13 cellular contexts compared by ENCODE assay signal in the genomic region with DNA sequence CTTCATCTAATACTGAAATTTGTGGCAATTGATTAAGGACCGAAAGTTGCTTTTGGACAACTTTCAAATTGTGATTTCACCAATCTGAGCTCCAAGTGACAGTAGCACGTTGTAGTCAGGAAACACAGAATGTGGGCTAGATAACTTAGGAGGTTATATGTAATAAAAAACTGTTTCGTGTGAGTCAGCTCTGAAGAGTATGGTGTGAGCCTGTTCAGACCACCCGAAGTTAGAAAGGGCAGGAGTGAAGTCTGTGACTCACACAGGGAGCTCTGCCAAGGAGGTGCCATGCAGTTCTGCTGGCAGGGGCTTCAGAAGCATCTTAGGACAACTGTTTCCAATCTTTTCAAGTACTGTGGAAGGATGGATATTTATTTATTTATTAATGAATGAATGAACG. TPM values are rescaled to one million over a fixed set of nuclear protein-coding genes. Genes with fewer than 3 reads are reported as not detected.
DNase-seq lines count a peak whose midpoint lies in the region; ATAC-seq, FAIRE-seq and TF ChIP-seq lines count a peak whose summit lies in the region.
"Had no signal": no experiment of that assay in that cellular context is flagged by ENCODE, and none has a peak within 500 bp of the region (broad histone marks: within the 10 kb centered on the region; RNA-seq: fewer than 3 reads in every experiment).

No MANE protein-coding gene starts in this region.

- intact Hi-C loops in esophagus muscularis mucosa (cut with DNase I) = no loop called here

- H3K4me3 ChIP-seq in retinal pigment epithelial cell (ENCODE audit: low read length) (no peak overlapping the region), esophagus muscularis mucosa (no peak overlapping the region)
- H3K4me3 ChIP-seq: right lobe of liver had no signal

- H3K36me3 ChIP-seq in esophagus muscularis mucosa = peaks cover 0 to 8% (median 6%) of the 10 kb centered on the region in 4 donors
- H3K36me3 ChIP-seq: right lobe of liver had no signal

- FAIRE-seq in H54 (lab: Jason Lieb, UNC) = peak; percentile 94
- FAIRE-seq: G401.6, islet of Langerhans had no signal

- ATAC-seq in HG02970 (IDR thresholded peaks at IDR 0.05; ENCODE audit: low FRiP score, unreplicated experiment) = no peak
- no peak for ATAC-seq in GM18498 (IDR thresholded peaks at IDR 0.05; ENCODE audit: unreplicated experiment)
- no peak for ATAC-seq in HG03097 (IDR thresholded peaks at IDR 0.05; ENCODE audit: low FRiP score, unreplicated experiment)

- TF ChIP-seq CTCF in RWPE1 (conservative IDR thresholded peaks at IDR 0.05; ENCODE audit: low read depth) (no peak), retinal pigment epithelial cell (conservative IDR thresholded peaks at IDR 0.05; ENCODE audit: low read depth, low read length) (no peak), esophagus muscularis mucosa (IDR thresholded peaks at IDR 0.05) (no peak)

- 0 out of 2 replicates have a peak overlapping the region, but pooled peaks have one; percentile 1 for H3K27ac ChIP-seq in RWPE1
- H3K27ac ChIP-seq in esophagus muscularis mucosa (replicated peaks in 1 of 4) = no peak overlapping the region
- H3K27ac ChIP-seq: right lobe of liver had no signal

- TF ChIP-seq EP300 in esophagus muscularis mucosa (IDR thresholded peaks at IDR 0.05) = no peak

- TF ChIP-seq POLR2A in H54 (IDR thresholded peaks at IDR 0.05; ENCODE audit: low read depth, low read length) = no peak
- TF ChIP-seq POLR2A in esophagus muscularis mucosa (IDR thresholded peaks at IDR 0.05; ENCODE audit: low read depth) = no peak

- DNase-seq in H54 (ENCODE audit: insufficient read length, low spot score) (peak; percentile 90), RWPE1 (ENCODE audit: low spot score) (peak; percentile 82), fibroblast of gingiva (ENCODE audit: low read depth) (peak; percentile 76), retinal pigment epithelial cell (ENCODE audit: low read depth) (peak; percentile 48), esophagus muscularis mucosa (ENCODE audit: extremely low spot score) (no peak)
- DNase-seq: effector CD4-positive, alpha-beta T cell; right lobe of liver; T-helper 1 cell had no signal

- peaks cover 0 to 3% (median 0%) of the 10 kb centered on the region in 4 donors for H3K4me1 ChIP-seq in esophagus muscularis mucosa
- H3K4me1 ChIP-seq: right lobe of liver had no signal

- WGBS in esophagus muscularis mucosa = 47% methylated on average over 5 of the region's 5 CpGs

- POLR2A ChIA-PET in RWPE1 (lab: Yijun Ruan, JAX; ENCODE audit: low non-redundant PET) = no interaction called here

- H3K9me3 ChIP-seq in esophagus muscularis mucosa = no peaks in the 10 kb centered on the region
- H3K9me3 ChIP-seq: right lobe of liver had no signal

- H3K27me3 ChIP-seq in esophagus muscularis mucosa = no peaks in the 10 kb centered on the region
- H3K27me3 ChIP-seq: right lobe of liver had no signal

- CTCF ChIA-PET in RWPE1 (lab: Yijun Ruan, JAX) = interaction anchor here (0.7 to 1.3 kb wide), 4 partner anchors 9 to 1318 kb away, joined by 3 to 7 read pairs (median 4); no protein-coding TSS in a partner anchor

RNA-seq across cellular contexts. Expression of a gene that starts 16.4 kb away (rescaled TPM):
- total RNA-seq in esophagus muscularis mucosa = 10 to 100 TPM; 10.4 to 16.8 (median 12.6) TPM

RNA-seq across cellular contexts. Expression of a gene that starts 39.2 kb away (rescaled TPM):
- 1 to 10 TPM; 8.7 to 9.9 (median 9.4) TPM for total RNA-seq in esophagus muscularis mucosa
